Comparison of ENCODE assay signal across 1 cellular context in genomic region chr21:38819051-38819718, GRCh38.
TF ChIP-seq lines count a peak whose summit lies in the region.

No MANE protein-coding gene starts in this region.

TF ChIP-seq in K562, 482 proteins besides CTCF, POLR2A, EP300 and RAD21 (continued from another document):
- TF ChIP-seq ZBTB40 (IDR thresholded peaks at IDR 0.05) (no peak), ZBTB40 (CRISPR knock-in tag; IDR thresholded peaks at IDR 0.05) (no peak), ZNF717 (CRISPR knock-in tag; IDR thresholded peaks at IDR 0.05) (no peak), YBX1 (IDR thresholded peaks at IDR 0.05) (no peak), ADNP (tag; IDR thresholded peaks at IDR 0.05) (0 out of 2 replicates have a peak, but pooled peaks have one; percentile 32), MTA2 (IDR thresholded peaks at IDR 0.05; ENCODE audit: low read depth) (no peak), ZNF696 (CRISPR knock-in tag; conservative IDR thresholded peaks at IDR 0.05) (no peak), REST (CRISPR knock-in tag; IDR thresholded peaks at IDR 0.05; ENCODE audit: low read depth) (no peak), RBFOX2 (IDR thresholded peaks at IDR 0.05; ENCODE audit: low read depth, low read length) (no peak), FOXM1 (IDR thresholded peaks at IDR 0.05; ENCODE audit: low read depth) (no peak), FOXM1 (CRISPR knock-in tag; IDR thresholded peaks at IDR 0.05; ENCODE audit: low read depth) (no peak), ZFP36 (IDR thresholded peaks at IDR 0.05; ENCODE audit: low read depth, low read length, partially characterized antibody) (no peak)
TF ChIP-seq in K562: peak in this region for 4.
